ENCODE assay signal across 8 cellular contexts in genomic region chr7:135274495-135275268, GRCh38. TPM values are rescaled to one million over a fixed set of nuclear protein-coding genes. Genes with fewer than 3 reads are reported as not detected.
DNase-seq lines count a peak whose midpoint lies in the region; ATAC-seq and TF ChIP-seq lines count a peak whose summit lies in the region.

No MANE protein-coding gene starts in this region.

- no peak overlapping the region for H3K4me3 Mint-ChIP-seq in activated CD4-positive, alpha-beta T cell treated with anti-CD3 and anti-CD28 coated beads, Interleukin-2, amount 10 ng/mL, durations not matched to agents 24 days and 14 days

- H3K4me1 ChIP-seq in lung (ENCODE audit: control insufficient read depth in 2 of 2, insufficient read depth in 2 of 2, low read length in 2 of 2), result no peaks in the 10 kb centered on the region

- TF ChIP-seq CTCF in lung (IDR thresholded peaks at IDR 0.05; ENCODE audit: control extremely low read depth, extremely low read depth), result peak; percentile 61

- H3K4me1 Mint-ChIP-seq in activated CD4-positive, alpha-beta T cell treated with anti-CD3 and anti-CD28 coated beads, Interleukin-2, amount 10 ng/mL, durations not matched to agents 24 days and 14 days, result peaks cover 3% of the 10 kb centered on the region

- no peaks in the 10 kb centered on the region for H3K27me3 ChIP-seq in lung (ENCODE audit: control insufficient read depth, insufficient read depth)

- no peaks in the 10 kb centered on the region for H3K9me3 ChIP-seq in lung (ENCODE audit: control insufficient read depth in 2 of 2, insufficient read depth in 1 of 2, low read length in 1 of 2)

- WGBS in lung, 2 donors, result 39 to 42% methylated on average over 14 of the region's 14 CpGs

- no peak overlapping the region for H3K4me3 ChIP-seq in lung

- peak; percentile 67 for DNase-seq in AG08395 (ENCODE audit: low spot score)
- peak; percentile 59 to 86 for DNase-seq in NCI-H524 (lab: John Stamatoyannopoulos, UW)
- peak; percentile 93 for DNase-seq in activated CD4-positive, alpha-beta T cell treated with anti-CD3 and anti-CD28 coated beads, Interleukin-2, amount 10 ng/mL, durations not matched to agents 24 days and 14 days
- peak; percentile 62 to 75 for DNase-seq in dermis microvascular lymphatic vessel endothelial cell (ENCODE audit: low read depth in 2 of 2)
- peak; percentile 70 for DNase-seq in lung (ENCODE audit: low spot score)
- DNase-seq in stimulated activated CD8-positive, alpha-beta memory T cell treated with anti-CD3 and anti-CD28 coated beads, Interleukin-15, amount 100 ng/mL, for 1 hour (ENCODE audit: low read depth), result peak; percentile 65

- no peaks in the 10 kb centered on the region for H3K36me3 Mint-ChIP-seq in activated CD4-positive, alpha-beta T cell treated with anti-CD3 and anti-CD28 coated beads, Interleukin-2, amount 10 ng/mL, durations not matched to agents 24 days and 14 days (ENCODE audit: low read depth)

- H3K27ac Mint-ChIP-seq in activated CD4-positive, alpha-beta T cell treated with anti-CD3 and anti-CD28 coated beads, Interleukin-2, amount 10 ng/mL, durations not matched to agents 24 days and 14 days, result no peak overlapping the region

- intact Hi-C loops in activated CD4-positive, alpha-beta T cell treated with anti-CD3 and anti-CD28 coated beads, Interleukin-2, amount 10 ng/mL, durations not matched to agents 24 days and 14 days (cut with micrococcal nuclease), result loop anchor here (2.0 to 5.0 kb wide), 2 partner anchors 58 to 346 kb away; no protein-coding TSS in a partner anchor

- peaks cover 7% of the 10 kb centered on the region for H3K27me3 Mint-ChIP-seq in activated CD4-positive, alpha-beta T cell treated with anti-CD3 and anti-CD28 coated beads, Interleukin-2, amount 10 ng/mL, durations not matched to agents 24 days and 14 days

- no peak overlapping the region for H3K27ac ChIP-seq in lung (ENCODE audit: low read depth in 1 of 2, low read length in 1 of 2)

- H3K36me3 ChIP-seq in lung (ENCODE audit: control insufficient read depth in 2 of 2, insufficient read depth in 2 of 2, low read length in 2 of 2), result no peaks in the 10 kb centered on the region

- no peaks in the 10 kb centered on the region for H3K9me3 Mint-ChIP-seq in activated CD4-positive, alpha-beta T cell treated with anti-CD3 and anti-CD28 coated beads, Interleukin-2, amount 10 ng/mL, durations not matched to agents 24 days and 14 days

- ATAC-seq in GM18861 (IDR thresholded peaks at IDR 0.05; ENCODE audit: unreplicated experiment) (peak; percentile 56), HG03432 (IDR thresholded peaks at IDR 0.05; ENCODE audit: unreplicated experiment) (peak; percentile 85), lung (ENCODE audit: insufficient read depth, low FRiP score) (peak; percentile 72)

RNA-seq across cellular contexts. Expression of gene STRA8, which starts 41.0 kb away (rescaled TPM):
- total RNA-seq in activated CD4-positive, alpha-beta T cell treated with anti-CD3 and anti-CD28 coated beads, Interleukin-2, amount 10 ng/mL, durations not matched to agents 24 days and 14 days, result not detected in 2 replicates
- total RNA-seq in dermis microvascular lymphatic vessel endothelial cell (not detected in 2 replicates), lung (not detected)
- not detected for polyA plus RNA-seq in lung
